15 cellular contexts compared by ENCODE assay signal in genomic region chr20:17750722-17751045, GRCh38. TPM values are rescaled to one million over a fixed set of nuclear protein-coding genes. Genes with fewer than 3 reads are reported as not detected.
DNase-seq lines count a peak whose midpoint lies in the region; ATAC-seq and TF ChIP-seq lines count a peak whose summit lies in the region.
"Had no signal": no experiment of that assay in that cellular context is flagged by ENCODE, and none has a peak within 500 bp of the region (broad histone marks: within the 10 kb centered on the region; RNA-seq: fewer than 3 reads in every experiment).

No MANE protein-coding gene starts in this region.

- peak overlapping the region; percentile 14 for H2AFZ ChIP-seq in osteoblast (ENCODE audit: low read length)

- H3K27me3 ChIP-seq in body of pancreas: no peaks in the 10 kb centered on the region
- no peaks in the 10 kb centered on the region for H3K27me3 ChIP-seq in left lung
- peaks cover 15% of the 10 kb centered on the region for H3K27me3 ChIP-seq in osteoblast (ENCODE audit: insufficient read depth, low read length)
- H3K27me3 ChIP-seq in upper lobe of right lung: no peaks in the 10 kb centered on the region

- no peaks in the 10 kb centered on the region for H4K20me1 ChIP-seq in osteoblast (ENCODE audit: insufficient read depth, low read length)

- intact Hi-C loops in body of pancreas (cut with DNase I) (no loop called here), left lung (cut with DNase I) (no loop called here), upper lobe of right lung (cut with DNase I) (no loop called here)

- H3K4me3 ChIP-seq in body of pancreas (no peak overlapping the region), left lung (no peak overlapping the region), osteoblast (ENCODE audit: insufficient read depth, low read length) (no peak overlapping the region), upper lobe of right lung (no peak overlapping the region)
- H3K4me3 ChIP-seq: A549 had no signal

- TF ChIP-seq CTCF in body of pancreas (IDR thresholded peaks at IDR 0.05) (no peak), left lung (IDR thresholded peaks at IDR 0.05) (no peak), osteoblast (IDR thresholded peaks at IDR 0.05; ENCODE audit: extremely low read depth, low read depth, low read length) (no peak), upper lobe of right lung (IDR thresholded peaks at IDR 0.05) (no peak)

- TF ChIP-seq POLR2A in body of pancreas (IDR thresholded peaks at IDR 0.05): no peak

- H3K4me2 ChIP-seq in osteoblast (ENCODE audit: insufficient read depth, low read length): peak overlapping the region; percentile 64
- H3K4me2 ChIP-seq: A549 had no signal

- DNase-seq in body of pancreas (no peak), left lung (no peak), osteoblast (ENCODE audit: insufficient read length, low spot score, missing footprints) (no peak), upper lobe of right lung (no peak), T-helper 1 cell (no peak)
- no peak for DNase-seq in stimulated activated naive CD8-positive, alpha-beta T cell treated with anti-CD3 and anti-CD28 coated beads, Interleukin-15, Interleukin-2, amounts not matched to agents 100 U/mL and 50 U/mL, for 24 hours
- DNase-seq in activated CD4-positive, alpha-beta T cell treated with anti-CD3 and anti-CD28 coated beads, Interleukin-2, amount 50 U/mL, for 48 hours: no peak
- DNase-seq: Caco-2; CD8-positive, alpha-beta memory T cell; DMS53; GF-D8; HFFc6 had no signal

- H3K9me3 ChIP-seq in body of pancreas (no peaks in the 10 kb centered on the region), left lung (no peaks in the 10 kb centered on the region), osteoblast (ENCODE audit: low read depth, low read length) (no peaks in the 10 kb centered on the region), upper lobe of right lung (no peaks in the 10 kb centered on the region)
- H3K9me3 ChIP-seq: A549, Caco-2 had no signal

- H3K36me3 ChIP-seq in body of pancreas (replicated peaks in 1 of 2; ENCODE audit: insufficient read depth in 1 of 2, low read depth in 2 of 2) (no peaks in the 10 kb centered on the region), left lung (no peaks in the 10 kb centered on the region), osteoblast (ENCODE audit: insufficient read depth, low read length) (no peaks in the 10 kb centered on the region), upper lobe of right lung (no peaks in the 10 kb centered on the region)

- no peak for ATAC-seq in body of pancreas
- peak; percentile 7 for ATAC-seq in left lung
- ATAC-seq in upper lobe of right lung: no peak
- no peak for ATAC-seq in stimulated activated naive CD8-positive, alpha-beta T cell treated with anti-CD3 and anti-CD28 coated beads, Interleukin-15, Interleukin-2, amounts not matched to agents 100 U/mL and 50 U/mL, for 24 hours
- ATAC-seq: A549 had no signal

- H3K79me2 ChIP-seq in osteoblast (ENCODE audit: insufficient read depth, low read length): no peaks in the 10 kb centered on the region

- H3K4me1 ChIP-seq in body of pancreas (peaks cover 31% of the 10 kb centered on the region), left lung (peaks cover 0 to 11% of the 10 kb centered on the region in 2 donors), osteoblast (ENCODE audit: insufficient read depth, low read length) (peaks cover 23% of the 10 kb centered on the region), upper lobe of right lung (peaks cover 12% of the 10 kb centered on the region)

- peak overlapping the region in 3 of 4 donors; percentile 19 to 74 (median 63) for H3K27ac ChIP-seq in body of pancreas
- H3K27ac ChIP-seq in left lung: peak overlapping the region in 1 of 2 donors; percentile 64
- peak overlapping the region; percentile 27 for H3K27ac ChIP-seq in osteoblast (ENCODE audit: low read depth, low read length)
- H3K27ac ChIP-seq in upper lobe of right lung: peak overlapping the region; percentile 31
- H3K27ac ChIP-seq: A549 had no signal

- 83 to 88% methylated on average over 2 of the region's 2 CpGs for WGBS in body of pancreas, 2 donors

RNA-seq across cellular contexts. Expression of gene BANF2, which starts 50.9 kb away (rescaled TPM):
- total RNA-seq in body of pancreas (1 to 10 TPM in 1 of 2 donors, not detected in 1; 4.0 TPM), left lung (not detected), osteoblast (not detected in 2 replicates), upper lobe of right lung (not detected)
- total RNA-seq: CD8-positive, alpha-beta memory T cell; H4; HFFc6; HT1080 had no signal
